In the genomic region with DNA sequence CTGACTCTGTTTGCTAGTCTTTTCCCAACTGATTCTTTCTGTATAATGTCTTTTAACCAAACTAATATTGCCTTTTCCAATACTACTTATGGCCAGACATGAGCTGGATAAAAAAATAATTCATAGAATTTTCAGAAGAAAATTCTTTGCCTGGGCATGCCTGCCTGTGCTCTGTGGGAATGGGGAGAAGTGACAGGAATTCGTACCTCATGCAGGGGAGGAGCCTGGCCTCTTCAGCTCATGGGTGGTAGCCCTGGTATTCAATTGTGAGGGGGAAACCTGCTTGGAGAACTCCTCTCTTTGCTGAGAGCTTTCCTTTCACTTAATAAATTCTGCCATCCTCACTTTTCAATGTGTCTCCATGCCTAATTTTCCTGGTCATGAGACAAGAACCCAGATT, we compare ENCODE assay signal across 18 cellular contexts.
DNase-seq lines count a peak whose midpoint lies in the region; ATAC-seq and TF ChIP-seq lines count a peak whose summit lies in the region.
"Had no signal": no experiment of that assay in that cellular context is flagged by ENCODE, and none has a peak within 500 bp of the region (broad histone marks: within the 10 kb centered on the region; RNA-seq: fewer than 3 reads in every experiment).

No MANE protein-coding gene starts in this region.

- peak overlapping the region; percentile 12; the same call in 1 of the 2 replicates for H3K4me2 ChIP-seq in DOHH2 (ENCODE audit: low read length)
- H3K4me2 ChIP-seq in neural progenitor cell = no peak overlapping the region

- H3K27ac ChIP-seq in DOHH2 (ENCODE audit: low read depth, low read length) (no peak overlapping the region), foreskin keratinocyte (no peak overlapping the region), neural progenitor cell (no peak overlapping the region)
- H3K27ac ChIP-seq: C4-2B, GM23248 had no signal

- peaks cover 12% of the 10 kb centered on the region for H3K4me1 ChIP-seq in DOHH2 (ENCODE audit: control insufficient read depth, low read length)
- H3K4me1 ChIP-seq in foreskin keratinocyte = no peaks in the 10 kb centered on the region
- H3K4me1 ChIP-seq in neural progenitor cell = no peaks in the 10 kb centered on the region
- H3K4me1 ChIP-seq: BE2C, Caco-2 had no signal

- peaks cover 21% of the 10 kb centered on the region for H3K4me1 Mint-ChIP-seq in WTC11
- peaks cover 6% of the 10 kb centered on the region for H3K4me1 Mint-ChIP-seq in neural progenitor cell
- H3K4me1 Mint-ChIP-seq in progenitor cell of endocrine pancreas (ENCODE audit: low read depth) = no peaks in the 10 kb centered on the region

- H3K9me2 ChIP-seq in DOHH2 (replicated peaks; ENCODE audit: control insufficient read depth, low read length) = no peaks in the 10 kb centered on the region

- POLR2A ChIA-PET in WTC11 (lab: Charles Lee) = interaction anchor here (0.8 kb wide), 1 partner anchor 10 kb away, joined by 3 read pairs; no protein-coding TSS in a partner anchor

- peaks cover 20% of the 10 kb centered on the region for H3K9me3 Mint-ChIP-seq in WTC11
- H3K9me3 Mint-ChIP-seq in neural progenitor cell = no peaks in the 10 kb centered on the region
- no peaks in the 10 kb centered on the region for H3K9me3 Mint-ChIP-seq in progenitor cell of endocrine pancreas (ENCODE audit: low read depth)
- H3K9me3 Mint-ChIP-seq: CD4-positive, alpha-beta T cell had no signal

- H3K4me3 Mint-ChIP-seq in WTC11 (no peak overlapping the region), neural progenitor cell (no peak overlapping the region), progenitor cell of endocrine pancreas (ENCODE audit: low read depth) (no peak overlapping the region)
- H3K4me3 Mint-ChIP-seq: CD4-positive, alpha-beta T cell; HFFc6 had no signal

- H3K79me2 ChIP-seq in DOHH2 (ENCODE audit: control insufficient read depth, low read length) (no peaks in the 10 kb centered on the region), neural progenitor cell (ENCODE audit: low read depth) (no peaks in the 10 kb centered on the region)

- DNase-seq in WTC11 (ENCODE audit: low spot score) = no peak
- peak; percentile 16 to 50 for DNase-seq in foreskin keratinocyte
- DNase-seq in neural progenitor cell (ENCODE audit: low spot score) = no peak
- DNase-seq in progenitor cell of endocrine pancreas (ENCODE audit: low spot score, unreplicated experiment) = no peak
- no peak for DNase-seq in C1 segment of cervical spinal cord (lab: John Stamatoyannopoulos, UW)
- DNase-seq: 8988T; BE2C; Caco-2; CD4-positive, alpha-beta T cell; GDM1; GM23248; HFFc6; KG1 had no signal

- H3F3A ChIP-seq in DOHH2 (ENCODE audit: control insufficient read depth, insufficient read depth) = no peaks in the 10 kb centered on the region
- no peaks in the 10 kb centered on the region for H3F3A ChIP-seq in neural progenitor cell (ENCODE audit: low read depth)

- peak; percentile 71 for ATAC-seq in WTC11
- ATAC-seq in foreskin keratinocyte = no peak
- no peak for ATAC-seq in GM21390 (IDR thresholded peaks at IDR 0.05; ENCODE audit: unreplicated experiment)
- no peak for ATAC-seq in HG02938 (IDR thresholded peaks at IDR 0.05; ENCODE audit: unreplicated experiment)
- ATAC-seq: HCT116 had no signal

- H4K20me1 ChIP-seq in DOHH2 (ENCODE audit: control insufficient read depth, insufficient read depth, low read depth, low read length) = no peaks in the 10 kb centered on the region
- H4K20me1 ChIP-seq in neural progenitor cell (ENCODE audit: low read depth) = no peaks in the 10 kb centered on the region

- H3K27me3 Mint-ChIP-seq in WTC11 (ENCODE audit: low read depth) (no peaks in the 10 kb centered on the region), neural progenitor cell (ENCODE audit: insufficient read depth, low read depth) (no peaks in the 10 kb centered on the region), progenitor cell of endocrine pancreas (no peaks in the 10 kb centered on the region)
- H3K27me3 Mint-ChIP-seq: CD4-positive, alpha-beta T cell had no signal

- H3K27me3 ChIP-seq in DOHH2 (ENCODE audit: control insufficient read depth, low read length) (no peaks in the 10 kb centered on the region), foreskin keratinocyte (no peaks in the 10 kb centered on the region), neural progenitor cell (no peaks in the 10 kb centered on the region)
- H3K27me3 ChIP-seq: BE2C had no signal

- H3K36me3 ChIP-seq in DOHH2 (ENCODE audit: control insufficient read depth, low read length) (no peaks in the 10 kb centered on the region), neural progenitor cell (no peaks in the 10 kb centered on the region)
- H3K36me3 ChIP-seq: BE2C had no signal

- no peaks in the 10 kb centered on the region for H3K9me3 ChIP-seq in DOHH2 (ENCODE audit: control insufficient read depth, insufficient read depth, low read length)
- no peaks in the 10 kb centered on the region for H3K9me3 ChIP-seq in neural progenitor cell (ENCODE audit: low read depth)
- H3K9me3 ChIP-seq: BE2C, Caco-2 had no signal

- TF ChIP-seq CTCF in DOHH2 (IDR thresholded peaks at IDR 0.05; ENCODE audit: low read depth, low read length, poor library complexity, severe bottlenecking) = no peak
- TF ChIP-seq CTCF in WTC11 (IDR thresholded peaks at IDR 0.05) = no peak
- no peak for TF ChIP-seq CTCF in foreskin keratinocyte (conservative IDR thresholded peaks at IDR 0.05)
- no peak for TF ChIP-seq CTCF in neural progenitor cell (IDR thresholded peaks at IDR 0.05)
- no peak for TF ChIP-seq CTCF in progenitor cell of endocrine pancreas (IDR thresholded peaks at IDR 0.05; ENCODE audit: unreplicated experiment)

- H3K36me3 Mint-ChIP-seq in WTC11 (peaks cover 7% of the 10 kb centered on the region), neural progenitor cell (no peaks in the 10 kb centered on the region), progenitor cell of endocrine pancreas (ENCODE audit: insufficient read depth) (no peaks in the 10 kb centered on the region)

- CTCF ChIA-PET in WTC11 (lab: Charles Lee) = interaction anchor here (0.6 kb wide), 1 partner anchor 20 kb away, joined by 3 read pairs; no protein-coding TSS in a partner anchor

- H3K9ac ChIP-seq in neural progenitor cell = no peak overlapping the region
- H3K9ac ChIP-seq: GM23248 had no signal

- H3K27ac Mint-ChIP-seq in WTC11 = no peak overlapping the region
- H3K27ac Mint-ChIP-seq in neural progenitor cell = no peak overlapping the region
- H3K27ac Mint-ChIP-seq in progenitor cell of endocrine pancreas = no peak overlapping the region
- H3K27ac Mint-ChIP-seq: CD4-positive, alpha-beta T cell; HFFc6 had no signal

- H2AFZ ChIP-seq in neural progenitor cell (replicated peaks) = peak overlapping the region; percentile 10
- H2AFZ ChIP-seq: GM23248 had no signal

- H3K4me3 ChIP-seq in DOHH2 (ENCODE audit: low read length) = 0 out of 2 replicates have a peak overlapping the region, but pooled peaks have one; percentile 9
- H3K4me3 ChIP-seq in neural progenitor cell = no peak overlapping the region
- H3K4me3 ChIP-seq: GM23248 had no signal

TF ChIP-seq in WTC11, 78 proteins besides CTCF, POLR2A, EP300 and RAD21 (continues in another document):
- TF ChIP-seq, protein P1, sequence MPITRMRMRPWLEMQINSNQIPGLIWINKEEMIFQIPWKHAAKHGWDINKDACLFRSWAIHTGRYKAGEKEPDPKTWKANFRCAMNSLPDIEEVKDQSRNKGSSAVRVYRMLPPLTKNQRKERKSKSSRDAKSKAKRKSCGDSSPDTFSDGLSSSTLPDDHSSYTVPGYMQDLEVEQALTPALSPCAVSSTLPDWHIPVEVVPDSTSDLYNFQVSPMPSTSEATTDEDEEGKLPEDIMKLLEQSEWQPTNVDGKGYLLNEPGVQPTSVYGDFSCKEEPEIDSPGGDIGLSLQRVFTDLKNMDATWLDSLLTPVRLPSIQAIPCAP (CRISPR knock-in tag; IDR thresholded peaks at IDR 0.05) = no peak
- TF ChIP-seq ZNF532 (CRISPR knock-in tag; IDR thresholded peaks at IDR 0.05; ENCODE audit: borderline replicate concordance) (no peak), ZNF219 (CRISPR knock-in tag; IDR thresholded peaks at IDR 0.05; ENCODE audit: borderline replicate concordance) (no peak)

Comparison
In these comparisons a context has a peak if more than half of its experiments do, and no peak if none do; other contexts are left out.
1. DNase-seq: peak in foreskin keratinocyte (2 of 2); none in WTC11 (single experiment), neural progenitor cell (single experiment), progenitor cell of endocrine pancreas (single experiment) and C1 segment of cervical spinal cord (0 of 14).